Comparison of ENCODE assay signal across 22 cellular contexts in the genomic region with DNA sequence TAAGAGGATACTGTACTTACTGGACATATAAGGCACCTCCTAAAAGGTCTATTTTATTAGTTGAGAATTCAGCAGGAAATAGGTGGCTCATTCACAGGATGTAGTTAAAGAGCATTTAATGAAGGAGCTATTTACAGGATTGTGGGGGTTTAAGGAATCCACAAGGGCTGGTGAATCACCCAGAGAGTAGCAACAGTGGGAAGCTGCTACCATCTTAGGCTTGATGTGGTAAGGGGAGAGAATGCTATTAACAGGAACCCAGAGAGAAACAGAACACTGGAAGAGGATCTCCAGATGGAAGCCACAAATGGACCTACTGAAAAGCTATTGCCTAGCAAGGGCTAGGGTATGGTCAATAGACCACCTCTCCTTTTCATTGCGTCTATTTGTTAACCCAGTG. TPM values are rescaled to one million over a fixed set of nuclear protein-coding genes. Genes with fewer than 3 reads are reported as not detected.
DNase-seq lines count a peak whose midpoint lies in the region; ATAC-seq and TF ChIP-seq lines count a peak whose summit lies in the region.
"Had no signal": no experiment of that assay in that cellular context is flagged by ENCODE, and none has a peak within 500 bp of the region (broad histone marks: within the 10 kb centered on the region; RNA-seq: fewer than 3 reads in every experiment).

No MANE protein-coding gene starts in this region.

- no peaks in the 10 kb centered on the region for H3K36me3 Mint-ChIP-seq in activated CD8-positive, alpha-beta memory T cell treated with anti-CD3 and anti-CD28 coated beads, Interleukin-2, amount 10 ng/mL, durations not matched to agents 7 days and 5 days

- peaks cover 3% of the 10 kb centered on the region for H3K4me1 Mint-ChIP-seq in activated CD8-positive, alpha-beta memory T cell treated with anti-CD3 and anti-CD28 coated beads, Interleukin-2, amount 10 ng/mL, durations not matched to agents 7 days and 5 days
- H3K4me1 Mint-ChIP-seq: activated CD4-positive, alpha-beta T cell treated with anti-CD3 and anti-CD28 coated beads, Interleukin-2, amount 10 ng/mL, durations not matched to agents 7 days and 5 days; activated naive CD8-positive, alpha-beta T cell treated with anti-CD3 and anti-CD28 coated beads, Interleukin-2, amount 50 U/mL, for 24 hours; neural crest cell had no signal

- H3K4me3 Mint-ChIP-seq in activated CD8-positive, alpha-beta memory T cell treated with anti-CD3 and anti-CD28 coated beads, Interleukin-2, amount 10 ng/mL, durations not matched to agents 7 days and 5 days = no peak overlapping the region
- H3K4me3 Mint-ChIP-seq: activated CD4-positive, alpha-beta T cell treated with anti-CD3 and anti-CD28 coated beads, Interleukin-2, amount 10 ng/mL, durations not matched to agents 7 days and 5 days; activated naive CD8-positive, alpha-beta T cell treated with anti-CD3 and anti-CD28 coated beads, Interleukin-2, amount 50 U/mL, for 24 hours; neural crest cell had no signal

- H3K27me3 ChIP-seq in BE2C = no peaks in the 10 kb centered on the region
- H3K27me3 ChIP-seq: breast epithelium, heart left ventricle, spleen, upper lobe of right lung had no signal

- H3K4me1 ChIP-seq in BE2C = no peaks in the 10 kb centered on the region
- H3K4me1 ChIP-seq: heart left ventricle, spleen, upper lobe of right lung had no signal

- no peaks in the 10 kb centered on the region for H3K27me3 Mint-ChIP-seq in activated CD8-positive, alpha-beta memory T cell treated with anti-CD3 and anti-CD28 coated beads, Interleukin-2, amount 10 ng/mL, durations not matched to agents 7 days and 5 days
- H3K27me3 Mint-ChIP-seq: activated CD4-positive, alpha-beta T cell treated with anti-CD3 and anti-CD28 coated beads, Interleukin-2, amount 10 ng/mL, durations not matched to agents 7 days and 5 days; activated naive CD8-positive, alpha-beta T cell treated with anti-CD3 and anti-CD28 coated beads, Interleukin-2, amount 50 U/mL, for 24 hours had no signal

- CTCF ChIA-PET in activated CD8-positive, alpha-beta memory T cell treated with anti-CD3 and anti-CD28 coated beads, Interleukin-2, amount 10 ng/mL, durations not matched to agents 7 days and 5 days (lab: Charles Lee) = no interaction called here

- no peak for TF ChIP-seq CTCF in fibroblast of villous mesenchyme (IDR thresholded peaks at IDR 0.05; ENCODE audit: insufficient read depth, low read depth, low read length)
- TF ChIP-seq CTCF in BE2C (IDR thresholded peaks at IDR 0.05; ENCODE audit: low read depth, low read length) = no peak

- H3K4me3 ChIP-seq in fibroblast of villous mesenchyme (ENCODE audit: low read depth, low read length) (no peak overlapping the region), BE2C (ENCODE audit: low read depth, low read length) (no peak overlapping the region)
- H3K4me3 ChIP-seq: breast epithelium, heart left ventricle, mucosa of descending colon, spleen, upper lobe of right lung had no signal

- no peaks in the 10 kb centered on the region for H3K36me3 ChIP-seq in BE2C
- H3K36me3 ChIP-seq: breast epithelium, heart left ventricle, spleen, upper lobe of right lung had no signal

- no peak overlapping the region for H3K27ac Mint-ChIP-seq in activated CD8-positive, alpha-beta memory T cell treated with anti-CD3 and anti-CD28 coated beads, Interleukin-2, amount 10 ng/mL, durations not matched to agents 7 days and 5 days
- H3K27ac Mint-ChIP-seq: activated CD4-positive, alpha-beta T cell treated with anti-CD3 and anti-CD28 coated beads, Interleukin-2, amount 10 ng/mL, durations not matched to agents 7 days and 5 days; activated naive CD8-positive, alpha-beta T cell treated with anti-CD3 and anti-CD28 coated beads, Interleukin-2, amount 50 U/mL, for 24 hours; activated T-helper 2 cell treated with anti-CD3 and anti-CD28 coated beads, Interferon-gamma antibody, Interleukin-2, Interleukin-4, amounts not matched to agents 10 μg/mL and 5 μg/mL and 100 μg/mL, durations not matched to agents 14 hours and 24 hours and 36 hours had no signal

- H3K9me3 Mint-ChIP-seq in activated CD8-positive, alpha-beta memory T cell treated with anti-CD3 and anti-CD28 coated beads, Interleukin-2, amount 10 ng/mL, durations not matched to agents 7 days and 5 days (ENCODE audit: low read depth) = no peaks in the 10 kb centered on the region
- H3K9me3 Mint-ChIP-seq: activated CD4-positive, alpha-beta T cell treated with anti-CD3 and anti-CD28 coated beads, Interleukin-2, amount 10 ng/mL, durations not matched to agents 7 days and 5 days; activated naive CD8-positive, alpha-beta T cell treated with anti-CD3 and anti-CD28 coated beads, Interleukin-2, amount 50 U/mL, for 24 hours; activated T-helper 2 cell treated with anti-CD3 and anti-CD28 coated beads, Interferon-gamma antibody, Interleukin-2, Interleukin-4, amounts not matched to agents 10 μg/mL and 5 μg/mL and 100 μg/mL, durations not matched to agents 14 hours and 24 hours and 36 hours had no signal

- no peaks in the 10 kb centered on the region for H3K9me3 ChIP-seq in BE2C
- H3K9me3 ChIP-seq: breast epithelium, mucosa of descending colon, spleen, upper lobe of right lung had no signal

- DNase-seq in SIG-M5 treated with dmso at 0.1 percent for 504 hours (lab: John Stamatoyannopoulos, UW; ENCODE audit: unreplicated experiment) = peak; percentile 32
- DNase-seq in SIG-M5 (lab: John Stamatoyannopoulos, UW) = no peak
- peak; percentile 25 for DNase-seq in RPMI7951 (ENCODE audit: low read depth)
- DNase-seq in fibroblast of villous mesenchyme (ENCODE audit: low read depth) = peak; percentile 16
- no peak for DNase-seq in BE2C
- no peak for DNase-seq in hepatic stellate cell (ENCODE audit: low spot score)
- no peak for DNase-seq in activated CD8-positive, alpha-beta memory T cell treated with anti-CD3 and anti-CD28 coated beads, Interleukin-2, amount 10 ng/mL, durations not matched to agents 7 days and 5 days
- DNase-seq: activated CD4-positive, alpha-beta T cell treated with anti-CD3 and anti-CD28 coated beads, Interleukin-2, amount 10 ng/mL, durations not matched to agents 7 days and 5 days; activated naive CD8-positive, alpha-beta T cell treated with anti-CD3 and anti-CD28 coated beads, Interleukin-2, amount 50 U/mL, for 24 hours; C1 segment of cervical spinal cord; GDM1; heart left ventricle; KG1; mucosa of descending colon; NCI-H1092 treated with DMSO at 0.1 percent for 48 hours; spleen; upper lobe of right lung had no signal

- ATAC-seq in HG03520 (IDR thresholded peaks at IDR 0.05; ENCODE audit: unreplicated experiment) = no peak
- ATAC-seq in activated CD8-positive, alpha-beta memory T cell treated with anti-CD3 and anti-CD28 coated beads, Interleukin-2, amount 10 ng/mL, durations not matched to agents 7 days and 5 days = no peak
- ATAC-seq: activated naive CD8-positive, alpha-beta T cell treated with anti-CD3 and anti-CD28 coated beads, Interleukin-2, amount 50 U/mL, for 24 hours; heart left ventricle; mucosa of descending colon; upper lobe of right lung had no signal

RNA-seq across cellular contexts. Expression of gene COL11A1, which starts 52.0 kb away (rescaled TPM):
- total RNA-seq in RPMI7951 (2014; rRNA removed; shearing (Covaris generic)) = 10.4 and 19.0 TPM in 2 replicates
- total RNA-seq in fibroblast of villous mesenchyme = 18.6 and 19.6 TPM in 2 replicates
- polyA plus RNA-seq in BE2C (2012; ENCODE audit: insufficient read depth, insufficient read length, low read depth) = not detected
- total RNA-seq in activated CD8-positive, alpha-beta memory T cell treated with anti-CD3 and anti-CD28 coated beads, Interleukin-2, amount 10 ng/mL, durations not matched to agents 7 days and 5 days = not detected
- total RNA-seq: activated CD4-positive, alpha-beta T cell treated with anti-CD3 and anti-CD28 coated beads, Interleukin-2, amount 10 ng/mL, durations not matched to agents 7 days and 5 days; activated T-helper 2 cell treated with anti-CD3 and anti-CD28 coated beads, Interferon-gamma antibody, Interleukin-2, Interleukin-4, amounts not matched to agents 10 μg/mL and 5 μg/mL and 100 μg/mL, durations not matched to agents 14 hours and 24 hours and 36 hours; NCI-H460 had no signal
- polyA plus RNA-seq: heart left ventricle had no signal

Comparison
In these comparisons a context has a peak if more than half of its experiments do, and no peak if none do; other contexts are left out.
1. DNase-seq: peak in SIG-M5 treated with dmso at 0.1 percent for 504 hours (single experiment), RPMI7951 (single experiment) and fibroblast of villous mesenchyme (single experiment); none in SIG-M5 (single experiment), BE2C (single experiment), hepatic stellate cell (single experiment) and activated CD8-positive, alpha-beta memory T cell treated with anti-CD3 and anti-CD28 coated beads, Interleukin-2, amount 10 ng/mL, durations not matched to agents 7 days and 5 days (single experiment).
2. RNA of gene COL11A1, which starts 52.0 kb away (total RNA-seq): 10.4 to 19.0 TPM in RPMI7951 and 18.6 to 19.6 TPM in fibroblast of villous mesenchyme; not detected in activated CD8-positive, alpha-beta memory T cell treated with anti-CD3 and anti-CD28 coated beads, Interleukin-2, amount 10 ng/mL, durations not matched to agents 7 days and 5 days; every median in the first group is over 10 times any median in the second.